ENCODE assay signal across 8 cellular contexts in the genomic region with DNA sequence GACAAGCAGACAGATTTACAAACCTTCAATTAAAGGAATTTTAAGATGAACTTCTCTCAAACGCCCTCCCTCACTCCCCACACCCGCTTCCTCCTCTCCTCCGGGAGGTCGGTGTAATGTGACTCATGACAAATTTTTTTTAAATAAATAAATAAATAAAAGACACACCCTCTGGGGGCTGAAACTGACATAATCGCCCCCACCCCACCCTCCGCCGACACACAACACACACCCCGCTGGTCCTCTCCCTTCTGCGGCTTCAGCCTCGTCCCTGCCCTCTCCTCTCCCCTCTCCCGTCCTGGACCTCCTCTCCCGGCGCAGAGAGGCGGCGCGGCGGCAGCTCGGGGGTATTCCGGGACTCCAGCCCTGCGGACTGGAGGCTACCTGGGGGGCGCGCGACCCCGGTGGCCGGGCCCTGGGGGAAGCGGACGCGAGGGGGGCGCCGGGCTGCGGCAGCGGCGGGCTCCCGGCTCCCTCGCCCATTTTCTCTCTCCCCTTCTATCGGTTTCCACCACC. TPM values are rescaled to one million over a fixed set of nuclear protein-coding genes. Genes with fewer than 3 reads are reported as not detected.
DNase-seq lines count a peak whose midpoint lies in the region; ATAC-seq and TF ChIP-seq lines count a peak whose summit lies in the region.

No MANE protein-coding gene starts in this region.

- WGBS in heart left ventricle, 4 donors = 0 to 2% (median 1%) methylated on average over 9 to 36 of the region's 36 CpGs
- WGBS in upper lobe of left lung, 2 donors = 1% methylated on average over 20 to 33 of the region's 36 CpGs

- H3K4me3 ChIP-seq in SK-N-MC = peak overlapping the region; percentile 89
- peak overlapping the region; percentile 51 to 100 (median 95) for H3K4me3 ChIP-seq in heart left ventricle
- H3K4me3 ChIP-seq in upper lobe of left lung = peak overlapping the region; percentile 58 to 92 (median 74)

- no peak for TF ChIP-seq EP300 in upper lobe of left lung (IDR thresholded peaks at IDR 0.05)

- H3K9ac ChIP-seq in SK-N-MC (ENCODE audit: insufficient read length) = peak overlapping the region; percentile 90

- peak overlapping the region; percentile 99 for H3K4me3 Mint-ChIP-seq in activated naive CD8-positive, alpha-beta T cell treated with anti-CD3 and anti-CD28 coated beads, Interleukin-2, amount 50 U/mL, for 24 hours
- H3K4me3 Mint-ChIP-seq in progenitor cell of endocrine pancreas (ENCODE audit: low read depth) = peak overlapping the region; percentile 100

- H3K27me3 Mint-ChIP-seq in activated naive CD8-positive, alpha-beta T cell treated with anti-CD3 and anti-CD28 coated beads, Interleukin-2, amount 50 U/mL, for 24 hours = peaks cover 5% of the 10 kb centered on the region
- no peaks in the 10 kb centered on the region for H3K27me3 Mint-ChIP-seq in progenitor cell of endocrine pancreas

- peaks cover 43% of the 10 kb centered on the region for H3K4me1 Mint-ChIP-seq in activated naive CD8-positive, alpha-beta T cell treated with anti-CD3 and anti-CD28 coated beads, Interleukin-2, amount 50 U/mL, for 24 hours
- peaks cover 14% of the 10 kb centered on the region for H3K4me1 Mint-ChIP-seq in progenitor cell of endocrine pancreas (ENCODE audit: low read depth)

- peak overlapping the region; percentile 99 for H3K27ac Mint-ChIP-seq in activated naive CD8-positive, alpha-beta T cell treated with anti-CD3 and anti-CD28 coated beads, Interleukin-2, amount 50 U/mL, for 24 hours
- peak overlapping the region; percentile 100 for H3K27ac Mint-ChIP-seq in progenitor cell of endocrine pancreas

- H3K9me3 ChIP-seq in SK-N-MC (ENCODE audit: low read depth, low read length) (no peaks in the 10 kb centered on the region), heart left ventricle (no peaks in the 10 kb centered on the region), upper lobe of left lung (no peaks in the 10 kb centered on the region)

- no peak for TF ChIP-seq CTCF in heart left ventricle (IDR thresholded peaks at IDR 0.05)
- TF ChIP-seq CTCF in progenitor cell of endocrine pancreas (IDR thresholded peaks at IDR 0.05; ENCODE audit: unreplicated experiment) = no peak
- TF ChIP-seq CTCF in upper lobe of left lung (IDR thresholded peaks at IDR 0.05) = no peak

- no peaks in the 10 kb centered on the region for H3K9me3 Mint-ChIP-seq in activated naive CD8-positive, alpha-beta T cell treated with anti-CD3 and anti-CD28 coated beads, Interleukin-2, amount 50 U/mL, for 24 hours
- H3K9me3 Mint-ChIP-seq in progenitor cell of endocrine pancreas (ENCODE audit: low read depth) = no peaks in the 10 kb centered on the region

- H3K27ac ChIP-seq in SK-N-MC (peak overlapping the region; percentile 60; the same call in 1 of the 2 replicates), heart left ventricle (peak overlapping the region; percentile 27 to 100 (median 96)), upper lobe of left lung (peak overlapping the region; percentile 96 to 98 (median 97))

- intact Hi-C loops in heart left ventricle (cut with DNase I) = loop anchor here in 5 of 10 donors (5.0 to 10.0 kb wide), 4 partner anchors 133 to 295 kb away; a partner anchor contains a TSS

- peak; percentile 5 for ATAC-seq in GM18873 (IDR thresholded peaks at IDR 0.05; ENCODE audit: low FRiP score, unreplicated experiment)
- peak; percentile 20 for ATAC-seq in HG03432 (IDR thresholded peaks at IDR 0.05; ENCODE audit: unreplicated experiment)
- peak; percentile 1 for ATAC-seq in activated naive CD8-positive, alpha-beta T cell treated with anti-CD3 and anti-CD28 coated beads, Interleukin-2, amount 50 U/mL, for 24 hours
- peak; percentile 5 to 65 (median 46) for ATAC-seq in heart left ventricle
- ATAC-seq in upper lobe of left lung (ENCODE audit: low FRiP score in 2 of 2) = peak; percentile 65 to 86

- H3K36me3 ChIP-seq in SK-N-MC (ENCODE audit: insufficient read depth, low read length) (no peaks in the 10 kb centered on the region), heart left ventricle (no peaks in the 10 kb centered on the region), upper lobe of left lung (no peaks in the 10 kb centered on the region)

- TF ChIP-seq POLR2A in heart left ventricle (IDR thresholded peaks at IDR 0.05) (no peak), upper lobe of left lung (IDR thresholded peaks at IDR 0.05) (no peak)

- H3K27me3 ChIP-seq in heart left ventricle (no peaks in the 10 kb centered on the region), upper lobe of left lung (no peaks in the 10 kb centered on the region)

- DNase-seq in AG08395 (ENCODE audit: low spot score) (peak; percentile 53), SK-N-MC (ENCODE audit: low read depth, low spot score) (no peak), heart left ventricle (peak; percentile 64 to 75 (median 71)), progenitor cell of endocrine pancreas (ENCODE audit: low spot score, unreplicated experiment) (peak; percentile 57), upper lobe of left lung (peak; percentile 73 to 93)
- DNase-seq in activated naive CD8-positive, alpha-beta T cell treated with anti-CD3 and anti-CD28 coated beads, Interleukin-2, amount 50 U/mL, for 24 hours = peak; percentile 55

- H3K4me1 ChIP-seq in heart left ventricle = peaks cover 6 to 53% (median 32%) of the 10 kb centered on the region in 12 donors
- peaks cover 24 to 35% (median 35%) of the 10 kb centered on the region in 4 donors for H3K4me1 ChIP-seq in upper lobe of left lung

- H3K36me3 Mint-ChIP-seq in activated naive CD8-positive, alpha-beta T cell treated with anti-CD3 and anti-CD28 coated beads, Interleukin-2, amount 50 U/mL, for 24 hours (ENCODE audit: low read depth) = no peaks in the 10 kb centered on the region
- no peaks in the 10 kb centered on the region for H3K36me3 Mint-ChIP-seq in progenitor cell of endocrine pancreas (ENCODE audit: insufficient read depth)

RNA-seq across cellular contexts. Expression of a gene that starts 0.7 kb away (rescaled TPM):
- total RNA-seq in heart left ventricle = 10 to 100 TPM; 17.0 to 50.0 (median 29.2) TPM
- 10 to 100 TPM in 1 of 2 donors, 1 to 10 TPM in 1; 8.5 to 25.6 TPM for polyA plus RNA-seq in heart left ventricle
- 48.2 and 50.5 TPM in 2 replicates for total RNA-seq in progenitor cell of endocrine pancreas
- total RNA-seq in upper lobe of left lung = 10 to 100 TPM; 23.5 to 57.6 (median 48.6) TPM

Comparison
In these comparisons a context has a peak if more than half of its experiments do, and no peak if none do; other contexts are left out.
1. ATAC-seq: peak in every context shown above with its lines; median percentile 76 in upper lobe of left lung; 46 in heart left ventricle; 20 in HG03432; 5 in GM18873; 1 in activated naive CD8-positive, alpha-beta T cell treated with anti-CD3 and anti-CD28 coated beads, Interleukin-2, amount 50 U/mL, for 24 hours.